Comparison of ENCODE assay signal across 1 cellular context in the genomic region with DNA sequence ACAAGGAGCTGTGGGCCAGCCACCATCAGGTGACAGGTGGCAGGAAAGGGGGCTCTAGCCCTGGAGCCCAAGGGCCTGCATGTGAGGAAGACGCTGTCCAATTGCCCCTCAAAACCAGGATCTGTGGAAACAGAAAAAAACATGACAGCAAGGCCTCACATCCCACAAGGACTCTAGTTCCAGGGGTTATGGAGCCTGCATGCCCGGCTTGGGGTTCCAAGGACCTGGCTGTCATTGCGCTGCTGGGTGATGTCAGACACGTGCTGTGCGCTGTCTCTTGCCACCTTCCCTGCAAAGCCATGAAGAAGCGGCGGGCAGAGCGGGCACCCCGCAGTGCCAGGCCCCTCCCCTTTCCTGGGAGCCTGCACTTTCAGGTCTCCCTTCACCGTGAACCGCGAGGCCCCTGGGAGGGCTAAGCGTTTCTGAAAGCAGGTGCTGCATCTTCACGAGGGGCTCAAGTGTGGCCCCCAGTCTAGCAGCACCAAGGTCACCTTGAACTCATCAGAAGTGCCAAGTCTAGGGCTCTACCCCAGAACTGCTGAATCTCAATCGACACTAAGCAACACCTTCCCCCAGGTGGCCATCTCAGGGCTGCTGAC.
TF ChIP-seq lines count a peak whose summit lies in the region.

No MANE protein-coding gene starts in this region.

TF ChIP-seq in GM23338, 12 proteins besides CTCF, POLR2A, EP300 and RAD21:
- TF ChIP-seq ZNF331 (CRISPR knock-in tag; IDR thresholded peaks at IDR 0.05; ENCODE audit: low read depth) = no peak
- TF ChIP-seq EZH2 (IDR thresholded peaks at IDR 0.05; ENCODE audit: low read depth, unreplicated experiment) = no peak
